16 cellular contexts compared by ENCODE assay signal in the genomic region with DNA sequence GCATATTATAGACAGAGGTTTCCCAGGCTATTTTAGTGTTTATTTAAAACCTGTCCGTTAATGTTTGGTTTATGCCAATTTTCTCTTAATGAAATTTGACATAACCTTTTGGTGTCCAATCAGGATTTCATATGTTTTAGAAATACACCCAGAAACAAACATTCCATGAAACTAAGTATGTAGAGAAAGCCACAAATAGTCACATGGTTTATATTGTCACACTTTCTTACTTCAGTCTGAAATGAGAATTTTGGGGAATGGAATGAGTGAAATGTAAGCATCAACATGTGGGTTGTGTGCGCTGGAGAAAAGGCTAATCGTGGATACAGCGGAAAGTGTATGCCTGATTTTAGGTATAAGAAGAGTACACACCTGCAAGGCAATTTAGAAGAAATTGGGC.
DNase-seq lines count a peak whose midpoint lies in the region; ATAC-seq and TF ChIP-seq lines count a peak whose summit lies in the region.
"Had no signal": no experiment of that assay in that cellular context is flagged by ENCODE, and none has a peak within 500 bp of the region (broad histone marks: within the 10 kb centered on the region; RNA-seq: fewer than 3 reads in every experiment).

No MANE protein-coding gene starts in this region.

- H3K4ac ChIP-seq in IMR-90 (ENCODE audit: low read depth, low read length): no peak overlapping the region

- H3K9me1 ChIP-seq in IMR-90 (ENCODE audit: insufficient read depth, low read length): peaks cover 3% of the 10 kb centered on the region; the same call in 1 of the 2 replicates

- no peak overlapping the region for H2AK9ac ChIP-seq in IMR-90 (replicated peaks; ENCODE audit: low read depth, low read length, poor library complexity)

- H4K5ac ChIP-seq in IMR-90 (ENCODE audit: low read depth, low read length): no peak overlapping the region

- peak; percentile 36 for DNase-seq in NCI-H510A treated with DMSO at 0.1 percent for 48 hours (lab: John Stamatoyannopoulos, UW)
- no peak for DNase-seq in NCI-H510A (lab: John Stamatoyannopoulos, UW)
- DNase-seq in IMR-90: peak; percentile 35
- peak; percentile 7 for DNase-seq in choroid plexus epithelial cell (ENCODE audit: low read depth)
- no peak for DNase-seq in activated CD8-positive, alpha-beta memory T cell treated with anti-CD3 and anti-CD28 coated beads, Interleukin-2, amount 50 U/mL, for 4 hours
- DNase-seq in mucosa of descending colon: no peak
- DNase-seq: CD8-positive, alpha-beta T cell; COR-L47; DMS 273 treated with DMSO at 0.1 percent for 48 hours; DND-41; GM23248 had no signal

- no peak overlapping the region for H3K56ac ChIP-seq in IMR-90 (ENCODE audit: extremely low read depth, insufficient read depth, low read length)

- H3K79me1 ChIP-seq in IMR-90 (ENCODE audit: low read depth in 1 of 2, low read length in 2 of 2): no peaks in the 10 kb centered on the region

- no peak for TF ChIP-seq RAD21 in IMR-90 (IDR thresholded peaks at IDR 0.05; ENCODE audit: low read length)

- H3K36me3 ChIP-seq in IMR-90 (ENCODE audit: control insufficient read depth, insufficient read depth, low read length): no peaks in the 10 kb centered on the region
- no peaks in the 10 kb centered on the region for H3K36me3 ChIP-seq in mucosa of descending colon (ENCODE audit: low read depth)
- H3K36me3 ChIP-seq: BLaER1 treated with 17β-estradiol and CSF1 and Interleukin-3, amounts not matched to agents 10 nM and 100 nM; HAP-1 had no signal

- dilution Hi-C loops in IMR-90 (cut with HindIII; ENCODE audit: low sequenced_read_pairs, unreplicated experiment): no loop called here

- no peak overlapping the region for H2BK15ac ChIP-seq in IMR-90 (ENCODE audit: low read depth, low read length)

- no peak for TF ChIP-seq POLR2A in IMR-90 (IDR thresholded peaks at IDR 0.05; ENCODE audit: low read depth, low read length)

- WGBS in IMR-90 (ENCODE audit: extremely low coverage in 2 of 2, insufficient read length in 1 of 2), 2 experiments: 81% methylated on average over 3 of the region's 4 CpGs; no CpG with 5 or more reads in 1 of the 2 experiments

- ATAC-seq in IMR-90 (ENCODE audit: low read depth) (peak; percentile 35; the same call in 1 of the 2 replicates), HG02840 (IDR thresholded peaks at IDR 0.05; ENCODE audit: low FRiP score, unreplicated experiment) (no peak), mucosa of descending colon (no peak)
- ATAC-seq: A549; CD8-positive, alpha-beta T cell had no signal

- peaks cover 6% of the 10 kb centered on the region for H3K4me1 ChIP-seq in IMR-90 (ENCODE audit: control insufficient read depth, insufficient read depth, low read length)
- no peaks in the 10 kb centered on the region for H3K4me1 ChIP-seq in mucosa of descending colon (ENCODE audit: low read depth)
- H3K4me1 ChIP-seq: HAP-1 had no signal

- H2AK5ac ChIP-seq in IMR-90 (ENCODE audit: low read depth, low read length): no peak overlapping the region

- H4K8ac ChIP-seq in IMR-90 (ENCODE audit: low read depth in 2 of 2, low read length in 2 of 2): no peak overlapping the region

- no peak overlapping the region for H3K9ac ChIP-seq in IMR-90 (ENCODE audit: low read depth, low read length)
- H3K9ac ChIP-seq: BLaER1 treated with 17β-estradiol and CSF1 and Interleukin-3, amounts not matched to agents 10 nM and 100 nM; GM23248 had no signal

- intact Hi-C loops in IMR-90 (cut with micrococcal nuclease): no loop called here
- intact Hi-C loops in mucosa of descending colon (cut with DNase I, micrococcal nuclease): no loop called here

- H2BK5ac ChIP-seq in IMR-90 (ENCODE audit: low read depth, low read length, poor library complexity, severe bottlenecking): no peak overlapping the region

- no peak overlapping the region for H3K4me2 ChIP-seq in IMR-90 (ENCODE audit: low read depth, low read length)
- H3K4me2 ChIP-seq: A549; BLaER1 treated with 17β-estradiol and CSF1 and Interleukin-3, amounts not matched to agents 10 nM and 100 nM had no signal

- no peak overlapping the region for H2BK20ac ChIP-seq in IMR-90 (ENCODE audit: low read depth, low read length)

- CTCF ChIA-PET in IMR-90 (lab: Yijun Ruan, JAX): no interaction called here

- POLR2A ChIA-PET in IMR-90 (lab: Charles Lee; ENCODE audit: unreplicated experiment): no interaction called here

- H2BK120ac ChIP-seq in IMR-90 (ENCODE audit: low read depth, low read length): no peak overlapping the region

- TF ChIP-seq CTCF in IMR-90 (conservative IDR thresholded peaks at IDR 0.05; ENCODE audit: low read depth, low read length) (no peak), choroid plexus epithelial cell (conservative IDR thresholded peaks at IDR 0.05; ENCODE audit: low read depth, low read length) (no peak), mucosa of descending colon (IDR thresholded peaks at IDR 0.05) (no peak)

- no peak overlapping the region for H3K14ac ChIP-seq in IMR-90 (replicated peaks; ENCODE audit: low read depth, low read length)

- no peak overlapping the region for H3K18ac ChIP-seq in IMR-90 (ENCODE audit: low read depth, low read length)

- no peaks in the 10 kb centered on the region for H4K20me1 ChIP-seq in IMR-90 (ENCODE audit: insufficient read depth, low read length)
- H4K20me1 ChIP-seq: BLaER1 treated with 17β-estradiol and CSF1 and Interleukin-3, amounts not matched to agents 10 nM and 100 nM had no signal

- in situ Hi-C loops in IMR-90 (cut with MboI; ENCODE audit: low sequenced_read_pairs): no loop called here

- no peak overlapping the region for H4K91ac ChIP-seq in IMR-90 (ENCODE audit: insufficient read depth, low read depth, low read length)

- no peak overlapping the region for H3K4me3 ChIP-seq in IMR-90 (ENCODE audit: insufficient read depth, low read depth, low read length)
- no peak overlapping the region for H3K4me3 ChIP-seq in choroid plexus epithelial cell (ENCODE audit: low read depth, low read length)
- H3K4me3 ChIP-seq in mucosa of descending colon: no peak overlapping the region
- H3K4me3 ChIP-seq: A549; BLaER1 treated with 17β-estradiol and CSF1 and Interleukin-3, amounts not matched to agents 10 nM and 100 nM; GM23248; HAP-1 had no signal

- H2AFZ ChIP-seq in IMR-90 (replicated peaks; ENCODE audit: low read length, poor library complexity): no peak overlapping the region
- H2AFZ ChIP-seq: GM23248 had no signal

- no peak overlapping the region for H3K23ac ChIP-seq in IMR-90 (ENCODE audit: low read depth, low read length)

- no peaks in the 10 kb centered on the region for H3K27me3 ChIP-seq in IMR-90 (ENCODE audit: control insufficient read depth, insufficient read depth, low read length)
- H3K27me3 ChIP-seq: BLaER1 treated with 17β-estradiol and CSF1 and Interleukin-3, amounts not matched to agents 10 nM and 100 nM had no signal

- H3K9me3 ChIP-seq in IMR-90 (ENCODE audit: control insufficient read depth, insufficient read depth, low read length) (no peaks in the 10 kb centered on the region), mucosa of descending colon (no peaks in the 10 kb centered on the region)
- H3K9me3 ChIP-seq: A549; BLaER1 treated with 17β-estradiol and CSF1 and Interleukin-3, amounts not matched to agents 10 nM and 100 nM; HAP-1 had no signal

- BruUV-seq in IMR-90 (replicated peaks; lab: Mats Ljungman, UMichigan): no TSS peak

- H3K27ac ChIP-seq in IMR-90 (ENCODE audit: insufficient read depth, low read length): no peak overlapping the region
- H3K27ac ChIP-seq: 22Rv1; BLaER1 treated with 17β-estradiol and CSF1 and Interleukin-3, amounts not matched to agents 10 nM and 100 nM; GM23248 had no signal

TF ChIP-seq in IMR-90, 13 proteins besides CTCF, POLR2A, EP300 and RAD21:
- TF ChIP-seq MAZ (IDR thresholded peaks at IDR 0.05; ENCODE audit: borderline replicate concordance, low read depth, low read length): no peak

Comparison
In these comparisons a context has a peak if more than half of its experiments do, and no peak if none do; other contexts are left out.
1. DNase-seq: peak in NCI-H510A treated with DMSO at 0.1 percent for 48 hours (single experiment), IMR-90 (single experiment) and choroid plexus epithelial cell (single experiment); none in NCI-H510A (single experiment), activated CD8-positive, alpha-beta memory T cell treated with anti-CD3 and anti-CD28 coated beads, Interleukin-2, amount 50 U/mL, for 4 hours (single experiment) and mucosa of descending colon (0 of 3).